Comparison of ENCODE assay signal across 19 cellular contexts in the genomic region with DNA sequence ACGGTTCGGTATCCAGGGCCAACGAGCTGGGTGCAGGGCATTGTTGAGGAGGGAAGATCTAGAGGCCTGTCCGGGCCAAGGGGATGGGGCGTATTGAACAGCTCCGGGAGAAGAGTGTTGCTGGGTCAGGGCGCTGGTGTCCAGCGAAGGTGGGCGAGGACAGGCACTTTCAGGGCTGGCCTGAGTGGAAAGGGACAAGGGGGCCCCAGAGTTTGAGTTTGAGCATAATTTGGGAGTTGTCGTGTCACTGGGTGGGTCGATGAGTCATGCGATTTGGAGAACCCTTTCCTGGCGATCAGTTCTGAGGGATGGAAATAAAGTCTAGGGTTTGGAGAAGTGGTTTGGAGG. TPM values are rescaled to one million over a fixed set of nuclear protein-coding genes. Genes with fewer than 3 reads are reported as not detected.
DNase-seq lines count a peak whose midpoint lies in the region; ATAC-seq and TF ChIP-seq lines count a peak whose summit lies in the region.
"Had no signal": no experiment of that assay in that cellular context is flagged by ENCODE, and none has a peak within 500 bp of the region (broad histone marks: within the 10 kb centered on the region; RNA-seq: fewer than 3 reads in every experiment).

No MANE protein-coding gene starts in this region.

- H3K27ac Mint-ChIP-seq in brain: peak overlapping the region in 4 of 5 experiments; percentile 7 to 93 (median 83)
- H3K27ac Mint-ChIP-seq: activated CD4-positive, alpha-beta T cell treated with anti-CD3 and anti-CD28 coated beads, Interleukin-2, amount 10 ng/mL, durations not matched to agents 7 days and 5 days had no signal

- H3K27me3 ChIP-seq in H7 (ENCODE audit: control insufficient read depth, insufficient read depth, low read length): peaks cover 9% of the 10 kb centered on the region; the same call in 1 of the 2 replicates
- peaks cover 0 to 15% (median 3%) of the 10 kb centered on the region in 3 donors for H3K27me3 ChIP-seq in psoas muscle (ENCODE audit: insufficient read depth in 3 of 3, low read length in 2 of 3)

- H3K36me3 Mint-ChIP-seq in brain: no peaks in the 10 kb centered on the region

- H3K36me3 ChIP-seq in H7 (replicated peaks; ENCODE audit: control insufficient read depth, insufficient read depth, low read length) (no peaks in the 10 kb centered on the region), psoas muscle (ENCODE audit: insufficient read depth in 1 of 2, low read depth in 1 of 2) (no peaks in the 10 kb centered on the region), OCI-LY7 (ENCODE audit: insufficient read depth, low read length) (no peaks in the 10 kb centered on the region)
- H3K36me3 ChIP-seq: left lung had no signal

- intact Hi-C loops in psoas muscle (cut with DNase I) (no loop called here), OCI-LY7 (cut with micrococcal nuclease; ENCODE audit: unreplicated experiment) (no loop called here)

- H3K27ac ChIP-seq in psoas muscle (no peak overlapping the region), OCI-LY7 (ENCODE audit: low read depth, low read length, poor library complexity, severe bottlenecking) (no peak overlapping the region)
- H3K27ac ChIP-seq: left lung had no signal

- WGBS in psoas muscle, 3 donors: 19 to 44% (median 20%) methylated on average over 12 to 13 of the region's 13 CpGs

- TF ChIP-seq CTCF in brain (conservative IDR thresholded peaks at IDR 0.05) (no peak), psoas muscle (IDR thresholded peaks at IDR 0.05) (no peak), OCI-LY7 (conservative IDR thresholded peaks at IDR 0.05; ENCODE audit: low read length) (no peak)

- H3K4me1 Mint-ChIP-seq in brain: peaks cover 29% of the 10 kb centered on the region
- H3K4me1 Mint-ChIP-seq: activated CD4-positive, alpha-beta T cell treated with anti-CD3 and anti-CD28 coated beads, Interleukin-2, amount 10 ng/mL, durations not matched to agents 7 days and 5 days had no signal

- BruUV-seq in OCI-LY7 (replicated peaks; lab: Mats Ljungman, UMichigan): no TSS peak

- peaks cover 0 to 16% (median 0%) of the 10 kb centered on the region in 5 experiments for H3K9me3 Mint-ChIP-seq in brain
- H3K9me3 Mint-ChIP-seq: activated CD4-positive, alpha-beta T cell treated with anti-CD3 and anti-CD28 coated beads, Interleukin-2, amount 10 ng/mL, durations not matched to agents 7 days and 5 days had no signal

- no peaks in the 10 kb centered on the region for H3K4me1 ChIP-seq in psoas muscle
- no peaks in the 10 kb centered on the region for H3K4me1 ChIP-seq in OCI-LY7 (ENCODE audit: insufficient read depth, low read length, poor library complexity, severe bottlenecking)
- H3K4me1 ChIP-seq: left lung had no signal

- CTCF ChIA-PET in OCI-LY7 (lab: Charles Lee; ENCODE audit: unreplicated experiment): no interaction called here

- no peaks in the 10 kb centered on the region for H3K9me2 ChIP-seq in OCI-LY7 (ENCODE audit: insufficient read depth, low read length)

- H2AFZ ChIP-seq in OCI-LY7 (ENCODE audit: low read length): no peak overlapping the region

- H3K9me3 ChIP-seq in iPS-18c (ENCODE audit: control insufficient read depth, insufficient read depth, low read length) (peaks cover 11% of the 10 kb centered on the region), psoas muscle (no peaks in the 10 kb centered on the region), OCI-LY7 (ENCODE audit: low read length) (no peaks in the 10 kb centered on the region)
- H3K9me3 ChIP-seq: left lung had no signal

- no peaks in the 10 kb centered on the region for H3K79me2 ChIP-seq in OCI-LY7 (ENCODE audit: insufficient read depth, low read depth, low read length)

- POLR2A ChIA-PET in OCI-LY7 (lab: Charles Lee): no interaction called here

- H4K20me1 ChIP-seq in OCI-LY7 (ENCODE audit: insufficient read depth, low read length): no peaks in the 10 kb centered on the region

- no peak overlapping the region for H3K4me2 ChIP-seq in OCI-LY7 (ENCODE audit: low read length)

- peak overlapping the region; percentile 45 for H3K4me3 ChIP-seq in H7 (ENCODE audit: insufficient read depth, low read depth, low read length)
- H3K4me3 ChIP-seq in iPS-18c (ENCODE audit: insufficient read depth, low read depth, low read length): peak overlapping the region; percentile 49
- H3K4me3 ChIP-seq in psoas muscle: peak overlapping the region; percentile 36
- no peak overlapping the region for H3K4me3 ChIP-seq in OCI-LY7 (ENCODE audit: low read depth, low read length, poor library complexity, severe bottlenecking)
- H3K4me3 ChIP-seq: left lung had no signal

- ATAC-seq in psoas muscle (no peak), HG02970 (IDR thresholded peaks at IDR 0.05; ENCODE audit: low FRiP score, unreplicated experiment) (no peak)
- ATAC-seq: left lung, Panc1 had no signal

- peak overlapping the region; percentile 63 to 83 (median 77) for H3K4me3 Mint-ChIP-seq in brain
- H3K4me3 Mint-ChIP-seq: activated CD4-positive, alpha-beta T cell treated with anti-CD3 and anti-CD28 coated beads, Interleukin-2, amount 10 ng/mL, durations not matched to agents 7 days and 5 days had no signal

- H3K27me3 Mint-ChIP-seq in brain: peaks cover 9% of the 10 kb centered on the region

- DNase-seq in H7 (no peak), psoas muscle (no peak), OCI-LY7 (ENCODE audit: low spot score) (no peak), COLO668 (lab: John Stamatoyannopoulos, UW; ENCODE audit: unreplicated experiment) (no peak), NCI-H526 treated with DMSO at 0.1 percent for 48 hours (lab: John Stamatoyannopoulos, UW) (no peak)
- DNase-seq: activated CD4-positive, alpha-beta T cell treated with anti-CD3 and anti-CD28 coated beads, Interleukin-2, amount 10 ng/mL, durations not matched to agents 7 days and 5 days; activated CD8-positive, alpha-beta memory T cell treated with anti-CD3 and anti-CD28 coated beads, Interleukin-2, amount 50 U/mL, for 48 hours; activated gamma-delta T cell; left lung; NCI-H1436 treated with DMSO at 0.1 percent for 48 hours; NCI-H774 had no signal

RNA-seq across cellular contexts. Expression of a gene that starts 0.3 kb away (rescaled TPM):
- total RNA-seq in H7 (2014; rRNA removed; shearing (Covaris generic)): 0.76 and 2.9 TPM in 2 replicates
- polyA plus RNA-seq in brain (ENCODE audit: insufficient read depth, low read depth, low replicate concordance) (5.0 TPM), psoas muscle (under 1 TPM; 0.06 to 0.26 (median 0.14) TPM)
- total RNA-seq in psoas muscle (1 to 10 TPM in 1 of 4 donors, under 1 TPM in 3; 0.32 to 1.7 (median 0.77) TPM), OCI-LY7 (2022) (not detected in 2 replicates)
- total RNA-seq in OCI-LY7 (2014; rRNA removed; shearing (Covaris generic)): not detected in 2 replicates
- total RNA-seq: activated CD4-positive, alpha-beta T cell treated with anti-CD3 and anti-CD28 coated beads, Interleukin-2, amount 10 ng/mL, durations not matched to agents 7 days and 5 days; HT1080 had no signal

RNA-seq across cellular contexts. Expression of a gene that starts 20.3 kb away (rescaled TPM):
- total RNA-seq in H7 (2014; rRNA removed; shearing (Covaris generic)): 0.11 TPM in 1 of 2 replicates, not detected in the other
- polyA plus RNA-seq in brain (ENCODE audit: insufficient read depth, low read depth, low replicate concordance) (0.75 TPM), psoas muscle (under 1 TPM; 0.06 to 0.24 (median 0.07) TPM)
- total RNA-seq in psoas muscle (under 1 TPM in 1 of 4 donors, not detected in 3; 0.39 TPM), OCI-LY7 (2022) (not detected in 2 replicates)
- total RNA-seq in OCI-LY7 (2014; rRNA removed; shearing (Covaris generic)): not detected in 2 replicates
- total RNA-seq: activated CD4-positive, alpha-beta T cell treated with anti-CD3 and anti-CD28 coated beads, Interleukin-2, amount 10 ng/mL, durations not matched to agents 7 days and 5 days; cerebellum; HT1080; left lung; posterior vena cava; ureter had no signal

RNA-seq across cellular contexts. Expression of a gene that starts 39.0 kb away (rescaled TPM):
- total RNA-seq in H7 (2014; rRNA removed; shearing (Covaris generic)): not detected in 2 replicates
- polyA plus RNA-seq in brain (ENCODE audit: insufficient read depth, low read depth, low replicate concordance) (2.3 TPM), psoas muscle (not detected)
- total RNA-seq in psoas muscle (not detected), OCI-LY7 (2022) (not detected in 2 replicates)
- not detected in 2 replicates for total RNA-seq in OCI-LY7 (2014; rRNA removed; shearing (Covaris generic))
- total RNA-seq: activated CD4-positive, alpha-beta T cell treated with anti-CD3 and anti-CD28 coated beads, Interleukin-2, amount 10 ng/mL, durations not matched to agents 7 days and 5 days; cerebellum; HT1080; left lung; posterior vena cava; ureter had no signal
